In the genomic region with DNA sequence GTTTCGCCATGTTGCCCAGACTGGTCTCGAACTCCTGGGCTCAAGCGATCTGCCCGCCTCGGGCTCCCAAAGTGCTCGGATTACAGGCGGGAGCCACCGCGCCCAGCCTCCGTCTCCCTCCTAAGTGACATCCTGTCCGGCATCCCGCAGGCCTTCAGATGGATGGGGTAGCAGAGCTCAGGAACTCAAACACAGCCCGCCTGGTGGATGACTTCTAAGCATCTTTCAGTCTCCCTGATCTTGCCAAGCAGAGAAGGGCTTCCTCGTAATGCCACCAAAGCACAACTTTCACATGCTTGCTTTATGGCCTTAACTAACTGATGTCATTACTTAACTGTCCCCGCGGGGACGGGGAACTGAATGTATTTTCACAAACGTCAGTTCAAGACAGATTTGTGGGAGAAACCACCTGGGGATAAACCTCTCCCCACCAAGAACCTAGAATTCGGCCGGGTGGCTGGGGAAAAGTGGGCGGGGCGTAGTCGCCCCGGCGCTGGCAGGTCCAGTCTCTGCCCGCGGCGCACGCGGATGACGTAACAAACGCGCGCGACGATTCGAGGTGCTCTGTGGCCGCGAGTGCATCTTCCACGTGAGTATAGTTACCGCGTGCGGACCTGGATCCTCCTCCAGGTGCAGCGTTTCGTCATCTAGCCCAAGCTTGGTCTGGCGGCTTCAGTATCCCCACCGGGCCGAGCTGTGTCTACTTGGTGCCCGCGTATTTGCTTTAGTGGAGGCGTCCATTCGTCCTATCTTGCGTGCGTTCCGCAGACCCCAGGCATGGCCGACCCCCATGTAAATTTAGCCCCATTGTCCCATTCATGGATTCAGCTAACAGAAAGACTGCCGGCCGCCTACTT, we compare ENCODE assay signal across 1 cellular context.
TF ChIP-seq lines count a peak whose summit lies in the region.

A gene with protein sequence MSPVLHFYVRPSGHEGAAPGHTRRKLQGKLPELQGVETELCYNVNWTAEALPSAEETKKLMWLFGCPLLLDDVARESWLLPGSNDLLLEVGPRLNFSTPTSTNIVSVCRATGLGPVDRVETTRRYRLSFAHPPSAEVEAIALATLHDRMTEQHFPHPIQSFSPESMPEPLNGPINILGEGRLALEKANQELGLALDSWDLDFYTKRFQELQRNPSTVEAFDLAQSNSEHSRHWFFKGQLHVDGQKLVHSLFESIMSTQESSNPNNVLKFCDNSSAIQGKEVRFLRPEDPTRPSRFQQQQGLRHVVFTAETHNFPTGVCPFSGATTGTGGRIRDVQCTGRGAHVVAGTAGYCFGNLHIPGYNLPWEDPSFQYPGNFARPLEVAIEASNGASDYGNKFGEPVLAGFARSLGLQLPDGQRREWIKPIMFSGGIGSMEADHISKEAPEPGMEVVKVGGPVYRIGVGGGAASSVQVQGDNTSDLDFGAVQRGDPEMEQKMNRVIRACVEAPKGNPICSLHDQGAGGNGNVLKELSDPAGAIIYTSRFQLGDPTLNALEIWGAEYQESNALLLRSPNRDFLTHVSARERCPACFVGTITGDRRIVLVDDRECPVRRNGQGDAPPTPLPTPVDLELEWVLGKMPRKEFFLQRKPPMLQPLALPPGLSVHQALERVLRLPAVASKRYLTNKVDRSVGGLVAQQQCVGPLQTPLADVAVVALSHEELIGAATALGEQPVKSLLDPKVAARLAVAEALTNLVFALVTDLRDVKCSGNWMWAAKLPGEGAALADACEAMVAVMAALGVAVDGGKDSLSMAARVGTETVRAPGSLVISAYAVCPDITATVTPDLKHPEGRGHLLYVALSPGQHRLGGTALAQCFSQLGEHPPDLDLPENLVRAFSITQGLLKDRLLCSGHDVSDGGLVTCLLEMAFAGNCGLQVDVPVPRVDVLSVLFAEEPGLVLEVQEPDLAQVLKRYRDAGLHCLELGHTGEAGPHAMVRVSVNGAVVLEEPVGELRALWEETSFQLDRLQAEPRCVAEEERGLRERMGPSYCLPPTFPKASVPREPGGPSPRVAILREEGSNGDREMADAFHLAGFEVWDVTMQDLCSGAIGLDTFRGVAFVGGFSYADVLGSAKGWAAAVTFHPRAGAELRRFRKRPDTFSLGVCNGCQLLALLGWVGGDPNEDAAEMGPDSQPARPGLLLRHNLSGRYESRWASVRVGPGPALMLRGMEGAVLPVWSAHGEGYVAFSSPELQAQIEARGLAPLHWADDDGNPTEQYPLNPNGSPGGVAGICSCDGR (N-terminal part only) (plus strand): TSS at position 539 of the 857 bp plus-strand sequence. CDS start 4,649 bp downstream, outside the sequence.

TF ChIP-seq in HepG2, 621 proteins besides CTCF, POLR2A, EP300 and RAD21 (continued from another document and continues in another):
- TF ChIP-seq, protein P1, sequence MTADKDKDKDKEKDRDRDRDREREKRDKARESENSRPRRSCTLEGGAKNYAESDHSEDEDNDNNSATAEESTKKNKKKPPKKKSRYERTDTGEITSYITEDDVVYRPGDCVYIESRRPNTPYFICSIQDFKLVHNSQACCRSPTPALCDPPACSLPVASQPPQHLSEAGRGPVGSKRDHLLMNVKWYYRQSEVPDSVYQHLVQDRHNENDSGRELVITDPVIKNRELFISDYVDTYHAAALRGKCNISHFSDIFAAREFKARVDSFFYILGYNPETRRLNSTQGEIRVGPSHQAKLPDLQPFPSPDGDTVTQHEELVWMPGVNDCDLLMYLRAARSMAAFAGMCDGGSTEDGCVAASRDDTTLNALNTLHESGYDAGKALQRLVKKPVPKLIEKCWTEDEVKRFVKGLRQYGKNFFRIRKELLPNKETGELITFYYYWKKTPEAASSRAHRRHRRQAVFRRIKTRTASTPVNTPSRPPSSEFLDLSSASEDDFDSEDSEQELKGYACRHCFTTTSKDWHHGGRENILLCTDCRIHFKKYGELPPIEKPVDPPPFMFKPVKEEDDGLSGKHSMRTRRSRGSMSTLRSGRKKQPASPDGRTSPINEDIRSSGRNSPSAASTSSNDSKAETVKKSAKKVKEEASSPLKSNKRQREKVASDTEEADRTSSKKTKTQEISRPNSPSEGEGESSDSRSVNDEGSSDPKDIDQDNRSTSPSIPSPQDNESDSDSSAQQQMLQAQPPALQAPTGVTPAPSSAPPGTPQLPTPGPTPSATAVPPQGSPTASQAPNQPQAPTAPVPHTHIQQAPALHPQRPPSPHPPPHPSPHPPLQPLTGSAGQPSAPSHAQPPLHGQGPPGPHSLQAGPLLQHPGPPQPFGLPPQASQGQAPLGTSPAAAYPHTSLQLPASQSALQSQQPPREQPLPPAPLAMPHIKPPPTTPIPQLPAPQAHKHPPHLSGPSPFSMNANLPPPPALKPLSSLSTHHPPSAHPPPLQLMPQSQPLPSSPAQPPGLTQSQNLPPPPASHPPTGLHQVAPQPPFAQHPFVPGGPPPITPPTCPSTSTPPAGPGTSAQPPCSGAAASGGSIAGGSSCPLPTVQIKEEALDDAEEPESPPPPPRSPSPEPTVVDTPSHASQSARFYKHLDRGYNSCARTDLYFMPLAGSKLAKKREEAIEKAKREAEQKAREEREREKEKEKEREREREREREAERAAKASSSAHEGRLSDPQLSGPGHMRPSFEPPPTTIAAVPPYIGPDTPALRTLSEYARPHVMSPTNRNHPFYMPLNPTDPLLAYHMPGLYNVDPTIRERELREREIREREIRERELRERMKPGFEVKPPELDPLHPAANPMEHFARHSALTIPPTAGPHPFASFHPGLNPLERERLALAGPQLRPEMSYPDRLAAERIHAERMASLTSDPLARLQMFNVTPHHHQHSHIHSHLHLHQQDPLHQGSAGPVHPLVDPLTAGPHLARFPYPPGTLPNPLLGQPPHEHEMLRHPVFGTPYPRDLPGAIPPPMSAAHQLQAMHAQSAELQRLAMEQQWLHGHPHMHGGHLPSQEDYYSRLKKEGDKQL (CRISPR knock-in tag; IDR thresholded peaks at IDR 0.05; ENCODE audit: low read depth) = no peak
- TF ChIP-seq, protein P2, sequence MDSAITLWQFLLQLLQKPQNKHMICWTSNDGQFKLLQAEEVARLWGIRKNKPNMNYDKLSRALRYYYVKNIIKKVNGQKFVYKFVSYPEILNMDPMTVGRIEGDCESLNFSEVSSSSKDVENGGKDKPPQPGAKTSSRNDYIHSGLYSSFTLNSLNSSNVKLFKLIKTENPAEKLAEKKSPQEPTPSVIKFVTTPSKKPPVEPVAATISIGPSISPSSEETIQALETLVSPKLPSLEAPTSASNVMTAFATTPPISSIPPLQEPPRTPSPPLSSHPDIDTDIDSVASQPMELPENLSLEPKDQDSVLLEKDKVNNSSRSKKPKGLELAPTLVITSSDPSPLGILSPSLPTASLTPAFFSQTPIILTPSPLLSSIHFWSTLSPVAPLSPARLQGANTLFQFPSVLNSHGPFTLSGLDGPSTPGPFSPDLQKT (CRISPR knock-in tag; IDR thresholded peaks at IDR 0.05; ENCODE audit: borderline replicate concordance) = no peak
- TF ChIP-seq IRF2 (CRISPR knock-in tag; IDR thresholded peaks at IDR 0.05) (peak; percentile 70; the same call in 1 of the 2 replicates), SRY (CRISPR knock-in tag; IDR thresholded peaks at IDR 0.05) (peak; percentile 72; the same call in 1 of the 2 replicates), NR1H2 (CRISPR knock-in tag; IDR thresholded peaks at IDR 0.05; ENCODE audit: borderline replicate concordance, low read depth) (no peak), YY1 (IDR thresholded peaks at IDR 0.05; ENCODE audit: insufficient read depth, insufficient replicate concordance, low read depth, low read length) (peak; percentile 62), ZNF367 (CRISPR knock-in tag; IDR thresholded peaks at IDR 0.05; ENCODE audit: borderline replicate concordance) (no peak), NR2F1 (CRISPR knock-in tag; IDR thresholded peaks at IDR 0.05) (no peak), RCOR2 (CRISPR knock-in tag; IDR thresholded peaks at IDR 0.05) (no peak), ATF1 (CRISPR knock-in tag; IDR thresholded peaks at IDR 0.05) (peak; percentile 99), ADNP (CRISPR knock-in tag; IDR thresholded peaks at IDR 0.05) (0 out of 2 replicates have a peak, but pooled peaks have one; percentile 18), ZNF331 (CRISPR knock-in tag; IDR thresholded peaks at IDR 0.05) (no peak; the same call in 1 of the 2 replicates), KDM2A (CRISPR knock-in tag; IDR thresholded peaks at IDR 0.05; ENCODE audit: borderline replicate concordance, low read depth) (peak; percentile 65; the same call in 1 of the 2 replicates), ZNF569 (CRISPR knock-in tag; IDR thresholded peaks at IDR 0.05; ENCODE audit: borderline replicate concordance) (no peak), ATRX (CRISPR knock-in tag; IDR thresholded peaks at IDR 0.05; ENCODE audit: borderline replicate concordance) (no peak), HHEX (CRISPR knock-in tag; IDR thresholded peaks at IDR 0.05) (no peak), PCBP2 (optimal IDR thresholded peaks at IDR 0.05; ENCODE audit: low read depth, low read length, poor library complexity, severe bottlenecking) (no peak), ZNF816 (CRISPR knock-in tag; IDR thresholded peaks at IDR 0.05; ENCODE audit: borderline replicate concordance) (no peak), ZNF83 (CRISPR knock-in tag; IDR thresholded peaks at IDR 0.05; ENCODE audit: borderline replicate concordance) (no peak; the same call in 1 of the 2 replicates), NR2F2 (IDR thresholded peaks at IDR 0.05; ENCODE audit: borderline replicate concordance, low read depth) (no peak)
- TF ChIP-seq, protein P3, sequence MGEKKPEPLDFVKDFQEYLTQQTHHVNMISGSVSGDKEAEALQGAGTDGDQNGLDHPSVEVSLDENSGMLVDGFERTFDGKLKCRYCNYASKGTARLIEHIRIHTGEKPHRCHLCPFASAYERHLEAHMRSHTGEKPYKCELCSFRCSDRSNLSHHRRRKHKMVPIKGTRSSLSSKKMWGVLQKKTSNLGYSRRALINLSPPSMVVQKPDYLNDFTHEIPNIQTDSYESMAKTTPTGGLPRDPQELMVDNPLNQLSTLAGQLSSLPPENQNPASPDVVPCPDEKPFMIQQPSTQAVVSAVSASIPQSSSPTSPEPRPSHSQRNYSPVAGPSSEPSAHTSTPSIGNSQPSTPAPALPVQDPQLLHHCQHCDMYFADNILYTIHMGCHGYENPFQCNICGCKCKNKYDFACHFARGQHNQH (CRISPR knock-in tag; IDR thresholded peaks at IDR 0.05) = peak; percentile 36; the same call in 1 of the 2 replicates
- TF ChIP-seq, protein P4, sequence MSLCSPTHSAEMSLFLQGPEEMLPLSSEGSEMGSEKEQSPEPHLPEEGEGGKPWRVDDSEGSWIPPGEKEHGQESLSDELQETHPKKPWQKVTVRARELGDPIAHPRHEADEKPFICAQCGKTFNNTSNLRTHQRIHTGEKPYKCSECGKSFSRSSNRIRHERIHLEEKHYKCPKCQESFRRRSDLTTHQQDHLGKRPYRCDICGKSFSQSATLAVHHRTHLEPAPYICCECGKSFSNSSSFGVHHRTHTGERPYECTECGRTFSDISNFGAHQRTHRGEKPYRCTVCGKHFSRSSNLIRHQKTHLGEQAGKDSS (CRISPR knock-in tag; IDR thresholded peaks at IDR 0.05; ENCODE audit: borderline replicate concordance, low read depth) = no peak
- TF ChIP-seq, protein P5, sequence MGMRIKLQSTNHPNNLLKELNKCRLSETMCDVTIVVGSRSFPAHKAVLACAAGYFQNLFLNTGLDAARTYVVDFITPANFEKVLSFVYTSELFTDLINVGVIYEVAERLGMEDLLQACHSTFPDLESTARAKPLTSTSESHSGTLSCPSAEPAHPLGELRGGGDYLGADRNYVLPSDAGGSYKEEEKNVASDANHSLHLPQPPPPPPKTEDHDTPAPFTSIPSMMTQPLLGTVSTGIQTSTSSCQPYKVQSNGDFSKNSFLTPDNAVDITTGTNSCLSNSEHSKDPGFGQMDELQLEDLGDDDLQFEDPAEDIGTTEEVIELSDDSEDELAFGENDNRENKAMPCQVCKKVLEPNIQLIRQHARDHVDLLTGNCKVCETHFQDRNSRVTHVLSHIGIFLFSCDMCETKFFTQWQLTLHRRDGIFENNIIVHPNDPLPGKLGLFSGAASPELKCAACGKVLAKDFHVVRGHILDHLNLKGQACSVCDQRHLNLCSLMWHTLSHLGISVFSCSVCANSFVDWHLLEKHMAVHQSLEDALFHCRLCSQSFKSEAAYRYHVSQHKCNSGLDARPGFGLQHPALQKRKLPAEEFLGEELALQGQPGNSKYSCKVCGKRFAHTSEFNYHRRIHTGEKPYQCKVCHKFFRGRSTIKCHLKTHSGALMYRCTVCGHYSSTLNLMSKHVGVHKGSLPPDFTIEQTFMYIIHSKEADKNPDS (CRISPR knock-in tag; IDR thresholded peaks at IDR 0.05) = no peak
- TF ChIP-seq, protein P6, sequence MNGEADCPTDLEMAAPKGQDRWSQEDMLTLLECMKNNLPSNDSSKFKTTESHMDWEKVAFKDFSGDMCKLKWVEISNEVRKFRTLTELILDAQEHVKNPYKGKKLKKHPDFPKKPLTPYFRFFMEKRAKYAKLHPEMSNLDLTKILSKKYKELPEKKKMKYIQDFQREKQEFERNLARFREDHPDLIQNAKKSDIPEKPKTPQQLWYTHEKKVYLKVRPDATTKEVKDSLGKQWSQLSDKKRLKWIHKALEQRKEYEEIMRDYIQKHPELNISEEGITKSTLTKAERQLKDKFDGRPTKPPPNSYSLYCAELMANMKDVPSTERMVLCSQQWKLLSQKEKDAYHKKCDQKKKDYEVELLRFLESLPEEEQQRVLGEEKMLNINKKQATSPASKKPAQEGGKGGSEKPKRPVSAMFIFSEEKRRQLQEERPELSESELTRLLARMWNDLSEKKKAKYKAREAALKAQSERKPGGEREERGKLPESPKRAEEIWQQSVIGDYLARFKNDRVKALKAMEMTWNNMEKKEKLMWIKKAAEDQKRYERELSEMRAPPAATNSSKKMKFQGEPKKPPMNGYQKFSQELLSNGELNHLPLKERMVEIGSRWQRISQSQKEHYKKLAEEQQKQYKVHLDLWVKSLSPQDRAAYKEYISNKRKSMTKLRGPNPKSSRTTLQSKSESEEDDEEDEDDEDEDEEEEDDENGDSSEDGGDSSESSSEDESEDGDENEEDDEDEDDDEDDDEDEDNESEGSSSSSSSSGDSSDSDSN (CRISPR knock-in tag; IDR thresholded peaks at IDR 0.05) = no peak
- TF ChIP-seq, protein P7, sequence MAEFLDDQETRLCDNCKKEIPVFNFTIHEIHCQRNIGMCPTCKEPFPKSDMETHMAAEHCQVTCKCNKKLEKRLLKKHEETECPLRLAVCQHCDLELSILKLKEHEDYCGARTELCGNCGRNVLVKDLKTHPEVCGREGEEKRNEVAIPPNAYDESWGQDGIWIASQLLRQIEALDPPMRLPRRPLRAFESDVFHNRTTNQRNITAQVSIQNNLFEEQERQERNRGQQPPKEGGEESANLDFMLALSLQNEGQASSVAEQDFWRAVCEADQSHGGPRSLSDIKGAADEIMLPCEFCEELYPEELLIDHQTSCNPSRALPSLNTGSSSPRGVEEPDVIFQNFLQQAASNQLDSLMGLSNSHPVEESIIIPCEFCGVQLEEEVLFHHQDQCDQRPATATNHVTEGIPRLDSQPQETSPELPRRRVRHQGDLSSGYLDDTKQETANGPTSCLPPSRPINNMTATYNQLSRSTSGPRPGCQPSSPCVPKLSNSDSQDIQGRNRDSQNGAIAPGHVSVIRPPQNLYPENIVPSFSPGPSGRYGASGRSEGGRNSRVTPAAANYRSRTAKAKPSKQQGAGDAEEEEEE (CRISPR knock-in tag; IDR thresholded peaks at IDR 0.05; ENCODE audit: borderline replicate concordance) = 0 out of 2 replicates have a peak, but pooled peaks have one; percentile 77
